ENCODE assay signal across 16 cellular contexts in the genomic region with DNA sequence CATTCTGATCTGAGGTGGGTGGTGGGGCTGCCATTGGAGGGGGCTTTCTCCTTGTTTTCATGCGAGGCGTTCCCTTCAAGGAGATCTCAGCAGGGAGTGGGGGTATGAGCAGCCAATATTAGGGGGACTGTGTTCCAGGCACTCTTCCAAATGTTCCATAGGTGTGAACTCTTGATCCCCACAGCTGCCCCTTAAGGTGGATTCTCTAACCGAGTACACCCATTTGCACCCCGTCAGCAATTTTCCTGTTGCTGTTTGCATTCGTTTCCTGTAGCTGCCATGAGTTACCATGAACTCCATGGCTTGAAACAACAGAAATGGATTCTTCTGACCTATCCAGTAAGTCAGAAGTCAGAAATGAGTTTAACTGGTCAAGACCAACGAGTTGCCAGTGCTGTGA. TPM values are rescaled to one million over a fixed set of nuclear protein-coding genes. Genes with fewer than 3 reads are reported as not detected.
DNase-seq lines count a peak whose midpoint lies in the region; ATAC-seq, FAIRE-seq and TF ChIP-seq lines count a peak whose summit lies in the region.
"Had no signal": no experiment of that assay in that cellular context is flagged by ENCODE, and none has a peak within 500 bp of the region (broad histone marks: within the 10 kb centered on the region; RNA-seq: fewer than 3 reads in every experiment).

No MANE protein-coding gene starts in this region.

- TF ChIP-seq EP300 in HepG2 (IDR thresholded peaks at IDR 0.05; ENCODE audit: low read depth in 2 of 2, low read length in 2 of 2) (no peak), HepG2 (CRISPR knock-in tag; IDR thresholded peaks at IDR 0.05; ENCODE audit: borderline replicate concordance) (no peak)

- DNase-seq in HepG2 (ENCODE audit: low spot score) (no peak), right lobe of liver (no peak), bronchial epithelial cell (ENCODE audit: low read depth) (no peak), neural crest cell (ENCODE audit: low read depth, low spot score) (no peak), GM13976 (ENCODE audit: low spot score) (no peak), esophagus squamous epithelium (lab: John Stamatoyannopoulos, UW) (no peak), GM20000 (ENCODE audit: low spot score) (no peak)
- DNase-seq: AML-193; CD8-positive, alpha-beta memory T cell; DMS53; GF-D8; H7 had no signal

- no peaks in the 10 kb centered on the region for H3K9me3 Mint-ChIP-seq in neural crest cell
- H3K9me3 Mint-ChIP-seq: CD8-positive, alpha-beta memory T cell had no signal

- POLR2A ChIA-PET in HepG2 (lab: Yijun Ruan, JAX): interaction anchor here (2.9 to 15.1 kb wide), 3 partner anchors 7 to 20 kb away, joined by 13 to 267 read pairs (median 20); a partner anchor contains a TSS

- H3K27ac ChIP-seq in HepG2 (ENCODE audit: extremely low read length, insufficient read depth, low read length): no peak overlapping the region
- H3K27ac ChIP-seq in right lobe of liver: no peak overlapping the region
- no peak overlapping the region for H3K27ac ChIP-seq in esophagus squamous epithelium
- H3K27ac ChIP-seq: 22Rv1, BLaER1 had no signal

- BruUV-seq in HepG2 (replicated peaks; lab: Mats Ljungman, UMichigan): no TSS peak

- no peaks in the 10 kb centered on the region for H3K36me3 ChIP-seq in HepG2 (replicated peaks in 1 of 2; ENCODE audit: control insufficient read depth in 1 of 2, insufficient read depth in 2 of 2, low read length in 2 of 2)
- H3K36me3 ChIP-seq in right lobe of liver: no peaks in the 10 kb centered on the region
- H3K36me3 ChIP-seq in bronchial epithelial cell (ENCODE audit: control insufficient read depth, insufficient read depth, low read length): no peaks in the 10 kb centered on the region
- H3K36me3 ChIP-seq in esophagus squamous epithelium: no peaks in the 10 kb centered on the region
- H3K36me3 ChIP-seq: BLaER1 had no signal

- peaks cover 4% of the 10 kb centered on the region for H3K27me3 Mint-ChIP-seq in neural crest cell (ENCODE audit: low read depth)

- H3K9me3 ChIP-seq in HepG2 (ENCODE audit: low read length) (no peaks in the 10 kb centered on the region), right lobe of liver (no peaks in the 10 kb centered on the region), esophagus squamous epithelium (no peaks in the 10 kb centered on the region)
- H3K9me3 ChIP-seq: BLaER1 had no signal

- no peak overlapping the region for H3K4me3 Mint-ChIP-seq in neural crest cell
- H3K4me3 Mint-ChIP-seq: CD8-positive, alpha-beta memory T cell; GM23338 had no signal

- CTCF ChIA-PET in HepG2 (lab: Yijun Ruan, JAX; ENCODE audit: low intra/inter-chr PET ratio, low total read pairs): no interaction called here

- no peaks in the 10 kb centered on the region for H3K79me2 ChIP-seq in HepG2 (ENCODE audit: insufficient read depth, low read length)

- no peak for TF ChIP-seq POLR2A in HepG2 (IDR thresholded peaks at IDR 0.05; ENCODE audit: insufficient read depth in 1 of 2, low read depth in 2 of 2, low read length in 2 of 2)
- no peak for TF ChIP-seq POLR2A in right lobe of liver (IDR thresholded peaks at IDR 0.05)
- TF ChIP-seq POLR2A in esophagus squamous epithelium (IDR thresholded peaks at IDR 0.05): no peak

- TF ChIP-seq RAD21 in HepG2 (CRISPR knock-in tag; IDR thresholded peaks at IDR 0.05): no peak

- 68% methylated on average over 6 of the region's 6 CpGs for whole genome bisulfite sequencing in HepG2 (ENCODE audit: low lambda C conversion rate)
- 53% methylated on average over 2 of the region's 6 CpGs for WGBS in right lobe of liver (ENCODE audit: insufficient coverage, low coverage, low lambda C conversion rate, missing lambda C conversion rate)
- 73 to 79% methylated on average over 5 to 6 of the region's 6 CpGs for WGBS in esophagus squamous epithelium, 2 donors

- no peak for TF ChIP-seq CTCF in HepG2 (CRISPR knock-in tag; IDR thresholded peaks at IDR 0.05)
- no peak for TF ChIP-seq CTCF in right lobe of liver (IDR thresholded peaks at IDR 0.05)
- no peak for TF ChIP-seq CTCF in bronchial epithelial cell (IDR thresholded peaks at IDR 0.05; ENCODE audit: insufficient read depth, low read length, severe bottlenecking)
- no peak for TF ChIP-seq CTCF in neural crest cell (conservative IDR thresholded peaks at IDR 0.05)
- no peak for TF ChIP-seq CTCF in GM13976 (IDR thresholded peaks at IDR 0.05; ENCODE audit: borderline replicate concordance, control extremely low read depth, extremely low read depth, insufficient read depth, missing control alignments)
- no peak for TF ChIP-seq CTCF in esophagus squamous epithelium (IDR thresholded peaks at IDR 0.05)
- no peak for TF ChIP-seq CTCF in GM20000 (IDR thresholded peaks at IDR 0.05; ENCODE audit: extremely low read depth, missing control alignments)

- FAIRE-seq in HepG2 (lab: Jason Lieb, UNC): no peak
- FAIRE-seq in bronchial epithelial cell (lab: Jason Lieb, UNC): peak; percentile 55

- H4K20me1 ChIP-seq in HepG2 (ENCODE audit: insufficient read depth, low read length): no peaks in the 10 kb centered on the region
- H4K20me1 ChIP-seq: BLaER1 had no signal

- H2AFZ ChIP-seq in HepG2 (ENCODE audit: low read length): no peak overlapping the region
- H2AFZ ChIP-seq: GM23338 had no signal

- in situ Hi-C loops in HepG2 (cut with HindIII; ENCODE audit: extremely low pct_ligation_motif_present, low pct_unique_long_range_greater_than_20kb): no loop called here
- in situ Hi-C loops in GM13976 (cut with MboI; ENCODE audit: low sequenced_read_pairs, unreplicated experiment): no loop called here

- no peaks in the 10 kb centered on the region for H3K36me3 Mint-ChIP-seq in neural crest cell (ENCODE audit: low read depth)

- H3K4me2 ChIP-seq in HepG2 (ENCODE audit: low read depth, low read length): no peak overlapping the region
- H3K4me2 ChIP-seq: BLaER1, GM23338 had no signal

- H3K4me1 ChIP-seq in HepG2 (ENCODE audit: insufficient read depth, low read length): peaks cover 63% of the 10 kb centered on the region
- H3K4me1 ChIP-seq in right lobe of liver: peaks cover 0 to 24% (median 6%) of the 10 kb centered on the region in 4 donors
- H3K4me1 ChIP-seq in esophagus squamous epithelium: peaks cover 17 to 54% (median 19%) of the 10 kb centered on the region in 3 donors

- H3K4me1 Mint-ChIP-seq in neural crest cell: no peaks in the 10 kb centered on the region
- H3K4me1 Mint-ChIP-seq: CD8-positive, alpha-beta memory T cell had no signal

- ATAC-seq in HepG2: no peak
- no peak for ATAC-seq in right lobe of liver
- ATAC-seq in HG03095 (IDR thresholded peaks at IDR 0.05; ENCODE audit: unreplicated experiment): no peak
- ATAC-seq: GM23338 had no signal

- no peak overlapping the region for H3K9ac ChIP-seq in HepG2 (ENCODE audit: insufficient read depth, low read depth, low read length)
- H3K9ac ChIP-seq: BLaER1 had no signal

- H3K27me3 ChIP-seq in HepG2 (ENCODE audit: control insufficient read depth in 1 of 2, insufficient read depth in 2 of 2, low read length in 2 of 2) (peaks cover 0 to 2% of the 10 kb centered on the region in 2 experiments; a peak in 4 of 5 replicates), right lobe of liver (no peaks in the 10 kb centered on the region), bronchial epithelial cell (ENCODE audit: control insufficient read depth, insufficient read depth, low read length) (no peaks in the 10 kb centered on the region), esophagus squamous epithelium (no peaks in the 10 kb centered on the region)
- H3K27me3 ChIP-seq: BLaER1 had no signal

- intact Hi-C loops in HepG2 (cut with micrococcal nuclease; ENCODE audit: unreplicated experiment): no loop called here
- intact Hi-C loops in right lobe of liver (cut with DNase I): no loop called here
- intact Hi-C loops in esophagus squamous epithelium (cut with DNase I): no loop called here

- H3K27ac Mint-ChIP-seq in neural crest cell (ENCODE audit: unreplicated experiment): peak overlapping the region; percentile 54
- H3K27ac Mint-ChIP-seq: CD8-positive, alpha-beta memory T cell; GM23338 had no signal

- no peak overlapping the region for H3K4me3 ChIP-seq in HepG2 (replicated peaks in 1 of 3; ENCODE audit: insufficient read depth in 1 of 3, low read depth in 2 of 3, low read length in 3 of 3)
- H3K4me3 ChIP-seq in right lobe of liver: no peak overlapping the region
- no peak overlapping the region for H3K4me3 ChIP-seq in bronchial epithelial cell (ENCODE audit: low read depth, low read length)
- H3K4me3 ChIP-seq in esophagus squamous epithelium: no peak overlapping the region
- H3K4me3 ChIP-seq: BLaER1, GM23338 had no signal

RNA-seq across cellular contexts. Expression of a gene that starts 3.7 kb away (rescaled TPM):
- 2.0 and 2.4 TPM in 2 replicates for total RNA-seq in HepG2 (2016; rRNA removed; fragmentation: Illumina TruSeq; extraction: Trizol)
- 0.40 and 0.62 TPM in 2 replicates for total RNA-seq in HepG2 (2016; cell fraction: cytosol; rRNA removed; fragmentation: Illumina TruSeq; extraction: Trizol; ENCODE audit: low read depth)
- total RNA-seq in HepG2 (2016; cell fraction: insoluble cytoplasmic fraction; rRNA removed; fragmentation: Illumina TruSeq; extraction: Trizol): 1.9 and 2.5 TPM in 2 replicates
- total RNA-seq in HepG2 (2016; cell fraction: membrane; rRNA removed; fragmentation: Illumina TruSeq; extraction: Trizol): 0.93 and 1.0 TPM in 2 replicates
- 0.65 and 0.88 TPM in 2 replicates for total RNA-seq in HepG2 (2016; cell fraction: nucleus; rRNA removed; fragmentation: Illumina TruSeq; extraction: Trizol)
- polyA plus RNA-seq in HepG2 (2011; rRNA removed): 0.44 and 0.47 TPM in 2 replicates
- polyA plus RNA-seq in HepG2 (2011; cell fraction: cytosol; rRNA removed): 0.64 and 0.77 TPM in 2 replicates
- polyA plus RNA-seq in HepG2 (2011; cell fraction: nucleus; rRNA removed): 0.37 and 0.81 TPM in 2 replicates
- 0.49 and 0.95 TPM in 2 replicates for polyA plus RNA-seq in HepG2 (2012)
- polyA plus RNA-seq in HepG2 (2016; cell fraction: cytosol; fragmentation: Illumina TruSeq; extraction: Trizol; ENCODE audit: low read depth): 0.11 and 0.28 TPM in 2 replicates
- 2.2 TPM in 2 replicates for polyA plus RNA-seq in HepG2 (2016; cell fraction: insoluble cytoplasmic fraction; fragmentation: Illumina TruSeq; extraction: Trizol; ENCODE audit: low read depth)
- polyA plus RNA-seq in HepG2 (2016; cell fraction: membrane; fragmentation: Illumina TruSeq; extraction: Trizol; ENCODE audit: low read depth): 0.43 and 0.52 TPM in 2 replicates
- 1.1 and 1.2 TPM in 2 replicates for polyA plus RNA-seq in HepG2 (2016; cell fraction: nucleus; fragmentation: Illumina TruSeq; extraction: Trizol; ENCODE audit: insufficient read depth, low read depth)
- 1.4 TPM in 1 of 2 replicates, not detected in the other for polyA minus RNA-seq in HepG2 (2011; rRNA and poly(A)+ RNA removed; ENCODE audit: low replicate concordance)
- 0.40 and 0.44 TPM in 2 replicates for polyA minus RNA-seq in HepG2 (2011; cell fraction: cytosol; rRNA and poly(A)+ RNA removed)
- polyA minus RNA-seq in HepG2 (2011; cell fraction: nucleus; rRNA and poly(A)+ RNA removed): 0.62 TPM in 1 of 2 replicates, not detected in the other
- total RNA-seq in right lobe of liver: 1 to 10 TPM in 1 of 6 experiments, under 1 TPM in 5; 0.19 to 1.1 (median 0.47) TPM
- total RNA-seq in bronchial epithelial cell: 1.6 and 9.1 TPM in 2 replicates
- total RNA-seq in neural crest cell: not detected in 2 replicates
- 10 to 100 TPM in 1 of 4 donors, 1 to 10 TPM in 3; 3.3 to 12.5 (median 7.1) TPM for total RNA-seq in esophagus squamous epithelium
- total RNA-seq: CD8-positive, alpha-beta memory T cell; GM23338 had no signal
- polyA plus RNA-seq: CD8-positive, alpha-beta memory T cell had no signal

RNA-seq across cellular contexts. Expression of a gene that starts 9.5 kb away (rescaled TPM):
- total RNA-seq in HepG2 (2016; rRNA removed; fragmentation: Illumina TruSeq; extraction: Trizol): 86.8 and 128 TPM in 2 replicates
- total RNA-seq in HepG2 (2016; cell fraction: cytosol; rRNA removed; fragmentation: Illumina TruSeq; extraction: Trizol; ENCODE audit: low read depth): 13.1 and 20.6 TPM in 2 replicates
- total RNA-seq in HepG2 (2016; cell fraction: insoluble cytoplasmic fraction; rRNA removed; fragmentation: Illumina TruSeq; extraction: Trizol): 90.9 and 132 TPM in 2 replicates
- 26.2 and 30.9 TPM in 2 replicates for total RNA-seq in HepG2 (2016; cell fraction: membrane; rRNA removed; fragmentation: Illumina TruSeq; extraction: Trizol)
- total RNA-seq in HepG2 (2016; cell fraction: nucleus; rRNA removed; fragmentation: Illumina TruSeq; extraction: Trizol): 159 and 187 TPM in 2 replicates
- 154 and 183 TPM in 2 replicates for polyA plus RNA-seq in HepG2 (2011; rRNA removed)
- 59.3 and 67.0 TPM in 2 replicates for polyA plus RNA-seq in HepG2 (2011; cell fraction: cytosol; rRNA removed)
- 2,013 and 2,090 TPM in 2 replicates for polyA plus RNA-seq in HepG2 (2011; cell fraction: nucleus; rRNA removed)
- polyA plus RNA-seq in HepG2 (2012): 136 and 152 TPM in 2 replicates
- polyA plus RNA-seq in HepG2 (2016; cell fraction: cytosol; fragmentation: Illumina TruSeq; extraction: Trizol; ENCODE audit: low read depth): 10.8 and 13.3 TPM in 2 replicates
- 72.7 and 80.7 TPM in 2 replicates for polyA plus RNA-seq in HepG2 (2016; cell fraction: insoluble cytoplasmic fraction; fragmentation: Illumina TruSeq; extraction: Trizol; ENCODE audit: low read depth)
- 16.6 and 19.4 TPM in 2 replicates for polyA plus RNA-seq in HepG2 (2016; cell fraction: membrane; fragmentation: Illumina TruSeq; extraction: Trizol; ENCODE audit: low read depth)
- 373 and 385 TPM in 2 replicates for polyA plus RNA-seq in HepG2 (2016; cell fraction: nucleus; fragmentation: Illumina TruSeq; extraction: Trizol; ENCODE audit: insufficient read depth, low read depth)
- polyA minus RNA-seq in HepG2 (2011; rRNA and poly(A)+ RNA removed; ENCODE audit: low replicate concordance): 116 and 143 TPM in 2 replicates
- polyA minus RNA-seq in HepG2 (2011; cell fraction: cytosol; rRNA and poly(A)+ RNA removed): 25.7 and 29.3 TPM in 2 replicates
- 252 and 268 TPM in 2 replicates for polyA minus RNA-seq in HepG2 (2011; cell fraction: nucleus; rRNA and poly(A)+ RNA removed)
- total RNA-seq in right lobe of liver: 100 to 1,000 TPM in 3 of 6 experiments, 10 to 100 TPM in 3; 47.3 to 119 (median 99.7) TPM
- total RNA-seq in bronchial epithelial cell: 77.1 and 89.8 TPM in 2 replicates
- total RNA-seq in neural crest cell: 285 and 301 TPM in 2 replicates
- total RNA-seq in esophagus squamous epithelium: 100 to 1,000 TPM in 1 of 4 donors, 10 to 100 TPM in 3; 60.1 to 141 (median 66.0) TPM

RNA-seq across cellular contexts. Expression of a gene that starts 20.0 kb away (rescaled TPM):
- total RNA-seq in HepG2 (2016; rRNA removed; fragmentation: Illumina TruSeq; extraction: Trizol) (63.3 and 110 TPM in 2 replicates), right lobe of liver (100 to 1,000 TPM in 5 of 6 experiments, 10 to 100 TPM in 1; 85.0 to 151 (median 124) TPM), bronchial epithelial cell (23.7 and 25.3 TPM in 2 replicates), neural crest cell (7.1 and 7.5 TPM in 2 replicates), esophagus squamous epithelium (10 to 100 TPM; 25.6 to 38.6 (median 34.2) TPM)
- total RNA-seq in HepG2 (2016; cell fraction: cytosol; rRNA removed; fragmentation: Illumina TruSeq; extraction: Trizol; ENCODE audit: low read depth): 8.6 and 9.4 TPM in 2 replicates
- total RNA-seq in HepG2 (2016; cell fraction: insoluble cytoplasmic fraction; rRNA removed; fragmentation: Illumina TruSeq; extraction: Trizol): 66.0 and 103 TPM in 2 replicates
- total RNA-seq in HepG2 (2016; cell fraction: membrane; rRNA removed; fragmentation: Illumina TruSeq; extraction: Trizol): 30.0 and 31.1 TPM in 2 replicates
- total RNA-seq in HepG2 (2016; cell fraction: nucleus; rRNA removed; fragmentation: Illumina TruSeq; extraction: Trizol): 31.0 and 31.3 TPM in 2 replicates
- 47.9 and 48.1 TPM in 2 replicates for polyA plus RNA-seq in HepG2 (2011; rRNA removed)
- 42.3 and 49.3 TPM in 2 replicates for polyA plus RNA-seq in HepG2 (2011; cell fraction: cytosol; rRNA removed)
- 24.7 and 35.1 TPM in 2 replicates for polyA plus RNA-seq in HepG2 (2011; cell fraction: nucleus; rRNA removed)
- 19.7 and 25.0 TPM in 2 replicates for polyA plus RNA-seq in HepG2 (2012)
- polyA plus RNA-seq in HepG2 (2016; cell fraction: cytosol; fragmentation: Illumina TruSeq; extraction: Trizol; ENCODE audit: low read depth): 4.4 and 5.2 TPM in 2 replicates
- 60.3 and 63.0 TPM in 2 replicates for polyA plus RNA-seq in HepG2 (2016; cell fraction: insoluble cytoplasmic fraction; fragmentation: Illumina TruSeq; extraction: Trizol; ENCODE audit: low read depth)
- polyA plus RNA-seq in HepG2 (2016; cell fraction: membrane; fragmentation: Illumina TruSeq; extraction: Trizol; ENCODE audit: low read depth): 18.9 and 19.7 TPM in 2 replicates
- polyA plus RNA-seq in HepG2 (2016; cell fraction: nucleus; fragmentation: Illumina TruSeq; extraction: Trizol; ENCODE audit: insufficient read depth, low read depth): 38.2 and 38.8 TPM in 2 replicates
- polyA minus RNA-seq in HepG2 (2011; rRNA and poly(A)+ RNA removed; ENCODE audit: low replicate concordance): 64.3 and 90.4 TPM in 2 replicates
- 33.1 and 41.3 TPM in 2 replicates for polyA minus RNA-seq in HepG2 (2011; cell fraction: cytosol; rRNA and poly(A)+ RNA removed)
- polyA minus RNA-seq in HepG2 (2011; cell fraction: nucleus; rRNA and poly(A)+ RNA removed): 24.2 and 35.4 TPM in 2 replicates
